Comparison of ENCODE assay signal across 8 cellular contexts in the genomic region with DNA sequence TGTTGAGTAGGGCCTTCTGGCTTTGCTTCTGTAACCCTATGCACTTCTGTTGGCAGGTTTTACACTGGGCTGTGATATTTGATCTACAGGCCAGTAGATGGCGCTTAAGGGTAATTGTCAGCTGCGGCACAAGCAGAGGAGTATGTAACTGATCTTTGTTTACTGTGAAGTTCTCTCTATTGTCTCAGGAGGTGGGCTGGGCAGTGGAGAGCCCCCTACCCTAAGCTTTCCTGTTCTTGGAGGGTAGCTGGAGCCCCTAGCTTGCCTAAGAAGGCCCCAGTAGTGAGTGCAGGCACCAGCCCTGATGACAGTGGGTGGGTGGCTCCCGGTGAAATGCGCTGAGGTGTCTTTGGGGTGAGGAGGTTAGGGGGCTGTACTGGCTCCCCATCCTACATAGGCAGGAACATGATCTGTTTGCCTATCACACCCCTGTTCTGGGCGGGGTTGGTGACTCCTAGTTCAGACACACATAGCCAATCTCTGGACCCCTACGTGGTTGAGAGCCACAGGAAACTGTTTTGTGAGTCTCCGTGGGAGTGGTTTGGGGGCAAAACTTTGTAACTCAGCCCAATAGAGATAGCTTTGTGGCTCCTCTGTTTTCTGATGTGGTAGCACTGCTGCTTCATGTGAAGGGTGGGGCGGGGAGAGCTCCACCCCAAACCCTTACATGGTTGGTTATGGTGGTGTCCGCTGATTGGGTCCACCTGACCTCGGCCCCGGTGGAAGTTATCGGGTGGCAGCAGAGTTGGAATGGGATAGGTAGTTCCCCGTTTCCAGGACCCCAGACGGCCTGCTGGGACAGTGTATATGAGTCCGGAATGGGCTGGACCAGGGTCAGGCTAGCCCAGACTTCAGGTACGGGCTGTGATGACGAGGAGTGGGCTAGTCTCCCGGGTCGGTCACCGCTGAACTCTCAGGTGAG.
DNase-seq lines count a peak whose midpoint lies in the region; ATAC-seq and TF ChIP-seq lines count a peak whose summit lies in the region.

No MANE protein-coding gene starts in this region.

- peak overlapping the region; percentile 11 to 68 for H3K27ac ChIP-seq in lung (ENCODE audit: low read depth in 1 of 2, low read length in 1 of 2)

- no peaks in the 10 kb centered on the region for H3K27me3 ChIP-seq in lung (ENCODE audit: control insufficient read depth, insufficient read depth)

- TF ChIP-seq CTCF in GM12872 (IDR thresholded peaks at IDR 0.05; ENCODE audit: insufficient read depth, low read depth, low read length) (peak; percentile 70), lung (IDR thresholded peaks at IDR 0.05; ENCODE audit: control extremely low read depth, extremely low read depth) (peak; percentile 86)

- peak; percentile 7 for DNase-seq in NCI-H446 treated with DMSO at 0.1 percent for 48 hours (lab: John Stamatoyannopoulos, UW)
- peak; percentile 42 to 69 for DNase-seq in activated CD4-positive, alpha-beta T cell treated with anti-CD3 and anti-CD28 coated beads, Interleukin-2, amount 50 U/mL, for 24 hours (ENCODE audit: low read depth in 1 of 2, low spot score in 1 of 2)
- DNase-seq in effector CD8-positive, alpha-beta T cell (lab: John Stamatoyannopoulos, UW), result peak; percentile 81
- peak; percentile 47 for DNase-seq in lung (ENCODE audit: low spot score)
- DNase-seq in stimulated activated CD4-positive, alpha-beta T cell treated with anti-CD3 and anti-CD28 coated beads, TNF-alpha, amount 100 ng/mL, for 4 hours (ENCODE audit: low read depth in 3 of 3), result peak; percentile 40 to 57 (median 47)
- no peak for DNase-seq in NCI-H187 treated with DMSO at 0.1 percent for 48 hours (lab: John Stamatoyannopoulos, UW)

- 14 to 25% methylated on average over 20 of the region's 20 CpGs for WGBS in lung, 2 donors

- peak; percentile 59 for ATAC-seq in HG03045 (IDR thresholded peaks at IDR 0.05; ENCODE audit: unreplicated experiment)
- peak; percentile 84 for ATAC-seq in lung (ENCODE audit: insufficient read depth, low FRiP score)

- H3K9me3 ChIP-seq in lung (ENCODE audit: control insufficient read depth in 2 of 2, insufficient read depth in 1 of 2, low read length in 1 of 2), result no peaks in the 10 kb centered on the region

- H3K4me1 ChIP-seq in lung (ENCODE audit: control insufficient read depth in 2 of 2, insufficient read depth in 2 of 2, low read length in 2 of 2), result peaks cover 4 to 16% of the 10 kb centered on the region in 2 donors

- no peaks in the 10 kb centered on the region for H3K36me3 ChIP-seq in lung (ENCODE audit: control insufficient read depth in 2 of 2, insufficient read depth in 2 of 2, low read length in 2 of 2)

- no peak overlapping the region for H3K4me3 ChIP-seq in lung
